Comparison of ENCODE assay signal across 35 cellular contexts in genomic region chr19:15576526-15577156, GRCh38. TPM values are rescaled to one million over a fixed set of nuclear protein-coding genes. Genes with fewer than 3 reads are reported as not detected.
"Had no signal": no experiment of that assay in that cellular context is flagged by ENCODE, and none has a peak within 500 bp of the region (broad histone marks: within the 10 kb centered on the region; RNA-seq: fewer than 3 reads in every experiment).

No MANE protein-coding gene starts in this region.

- H3K4me3 ChIP-seq: SJCRH30, SK-N-MC had no signal

- H3K4me1 Mint-ChIP-seq: activated CD4-positive, alpha-beta T cell treated with anti-CD3 and anti-CD28 coated beads, Interleukin-2, amount 10 ng/mL, durations not matched to agents 24 days and 14 days; activated naive CD4-positive, alpha-beta T cell treated with anti-CD3 and anti-CD28 coated beads, Interleukin-2, amount 50 U/mL, for 24 hours; activated naive CD8-positive, alpha-beta T cell treated with anti-CD3 and anti-CD28 coated beads, Interleukin-2, amount 10 ng/mL, durations not matched to agents 7 days and 5 days; brain had no signal

- H3K9me3 ChIP-seq: SJCRH30 had no signal

- H3K4me1 ChIP-seq: SJCRH30 had no signal

- H3K9ac ChIP-seq: KMS-11 had no signal

- DNase-seq: activated CD4-positive, alpha-beta T cell treated with anti-CD3 and anti-CD28 coated beads, Interleukin-2, amount 10 ng/mL, durations not matched to agents 24 days and 14 days; activated CD4-positive, alpha-beta T cell treated with anti-CD3 and anti-CD28 coated beads, Interleukin-2, amount 50 U/mL, for 4 hours; activated CD4-positive, CD25-positive, alpha-beta regulatory T cell; activated CD8-positive, alpha-beta T cell treated with anti-CD3 and anti-CD28 coated beads for 36 hours; activated naive CD4-positive, alpha-beta T cell; activated naive CD8-positive, alpha-beta T cell treated with anti-CD3 and anti-CD28 coated beads, Interleukin-2, amount 10 ng/mL, durations not matched to agents 7 days and 5 days; activated T-cell treated with anti-CD3 and anti-CD28 coated beads, Interleukin-2, amount 50 U/mL, for 4 hours; amygdala; central memory CD4-positive, alpha-beta T cell; MM.1S; MV-4-11; NCI-H1092; NCI-H1436 treated with DMSO at 0.1 percent for 48 hours; NCI-H1694 treated with DMSO at 0.1 percent for 48 hours; NCI-H2029; NCI-H345; NCI-H524 treated with DMSO at 0.1 percent for 48 hours; SHP77; SJCRH30; T1000; WERI-Rb-1 had no signal

- H3K36me3 ChIP-seq: SJCRH30, WERI-Rb-1 had no signal

- H3K4me2 ChIP-seq: KMS-11 had no signal

- H3K4me3 Mint-ChIP-seq: activated CD4-positive, alpha-beta T cell treated with anti-CD3 and anti-CD28 coated beads, Interleukin-2, amount 10 ng/mL, durations not matched to agents 24 days and 14 days; activated CD8-positive, alpha-beta T cell treated with anti-CD3 and anti-CD28 coated beads for 36 hours; activated naive CD4-positive, alpha-beta T cell treated with anti-CD3 and anti-CD28 coated beads, Interleukin-2, amount 50 U/mL, for 24 hours; activated naive CD8-positive, alpha-beta T cell treated with anti-CD3 and anti-CD28 coated beads, Interleukin-2, amount 10 ng/mL, durations not matched to agents 7 days and 5 days; activated T-cell treated with anti-CD3 and anti-CD28 coated beads, Interleukin-2, amount 50 U/mL, for 4 hours; activated T-helper 1 cell treated with anti-CD3 and anti-CD28 coated beads, Interleukin-12 subunit alpha, Interleukin-12 subunit beta, Interleukin-2, Interleukin-4 antibody, amounts not matched to agents 30 ng/mL and 10 ng/mL and 1 ng/mL, durations not matched to agents 14 hours and 24 hours and 36 hours; brain had no signal

- ATAC-seq: activated CD8-positive, alpha-beta T cell treated with anti-CD3 and anti-CD28 coated beads for 36 hours; activated T-cell treated with anti-CD3 and anti-CD28 coated beads, Interleukin-2, amount 50 U/mL, for 4 hours; Panc1 had no signal

- H3K27ac ChIP-seq: KMS-11, SJCRH30, SK-N-MC, WERI-Rb-1 had no signal

- H3K27ac Mint-ChIP-seq: activated CD4-positive, alpha-beta T cell treated with anti-CD3 and anti-CD28 coated beads, Interleukin-2, amount 10 ng/mL, durations not matched to agents 24 days and 14 days; activated CD8-positive, alpha-beta T cell treated with anti-CD3 and anti-CD28 coated beads for 36 hours; activated naive CD4-positive, alpha-beta T cell treated with anti-CD3 and anti-CD28 coated beads, Interleukin-2, amount 50 U/mL, for 24 hours; activated naive CD8-positive, alpha-beta T cell treated with anti-CD3 and anti-CD28 coated beads, Interleukin-2, amount 10 ng/mL, durations not matched to agents 7 days and 5 days; activated T-helper 1 cell treated with anti-CD3 and anti-CD28 coated beads, Interleukin-12 subunit alpha, Interleukin-12 subunit beta, Interleukin-2, Interleukin-4 antibody, amounts not matched to agents 30 ng/mL and 10 ng/mL and 1 ng/mL, durations not matched to agents 14 hours and 24 hours and 36 hours; brain had no signal

- H3K36me3 Mint-ChIP-seq: activated naive CD4-positive, alpha-beta T cell treated with anti-CD3 and anti-CD28 coated beads, Interleukin-2, amount 50 U/mL, for 24 hours; activated naive CD8-positive, alpha-beta T cell treated with anti-CD3 and anti-CD28 coated beads, Interleukin-2, amount 10 ng/mL, durations not matched to agents 7 days and 5 days; brain had no signal

- H3K9me3 Mint-ChIP-seq: activated CD4-positive, alpha-beta T cell treated with anti-CD3 and anti-CD28 coated beads, Interleukin-2, amount 10 ng/mL, durations not matched to agents 24 days and 14 days; activated CD8-positive, alpha-beta T cell treated with anti-CD3 and anti-CD28 coated beads for 36 hours; activated naive CD4-positive, alpha-beta T cell treated with anti-CD3 and anti-CD28 coated beads, Interleukin-2, amount 50 U/mL, for 24 hours; activated naive CD8-positive, alpha-beta T cell treated with anti-CD3 and anti-CD28 coated beads, Interleukin-2, amount 10 ng/mL, durations not matched to agents 7 days and 5 days; activated T-cell treated with anti-CD3 and anti-CD28 coated beads, Interleukin-2, amount 50 U/mL, for 4 hours; activated T-helper 1 cell treated with anti-CD3 and anti-CD28 coated beads, Interleukin-12 subunit alpha, Interleukin-12 subunit beta, Interleukin-2, Interleukin-4 antibody, amounts not matched to agents 30 ng/mL and 10 ng/mL and 1 ng/mL, durations not matched to agents 14 hours and 24 hours and 36 hours had no signal

RNA-seq across cellular contexts. Expression of gene CYP4F8, which starts 38.4 kb away (rescaled TPM):
- total RNA-seq: activated CD4-positive, alpha-beta T cell treated with anti-CD3 and anti-CD28 coated beads, Interleukin-2, amount 10 ng/mL, durations not matched to agents 24 days and 14 days; activated CD8-positive, alpha-beta T cell treated with anti-CD3 and anti-CD28 coated beads for 36 hours; activated naive CD8-positive, alpha-beta T cell treated with anti-CD3 and anti-CD28 coated beads, Interleukin-2, amount 10 ng/mL, durations not matched to agents 7 days and 5 days; activated T-cell treated with anti-CD3 and anti-CD28 coated beads, Interleukin-2, amount 50 U/mL, for 4 hours; activated T-helper 1 cell treated with anti-CD3 and anti-CD28 coated beads, Interleukin-12 subunit alpha, Interleukin-12 subunit beta, Interleukin-2, Interleukin-4 antibody, amounts not matched to agents 30 ng/mL and 10 ng/mL and 1 ng/mL, durations not matched to agents 14 hours and 24 hours and 36 hours; bronchial epithelial cell; cerebellum; LHCN-M2; NCI-H460; RPMI7951; SJCRH30; T-helper 1 cell treated with Interleukin-12 subunit alpha and Interleukin-12 subunit beta and Interleukin-4 antibody, amounts not matched to agents 30 ng/mL and 1 ng/mL, for 36 hours; T-helper 2 cell treated with Interferon-gamma antibody and Interleukin-4, amounts not matched to agents 100 ng/mL and 5 ng/mL, for 36 hours had no signal
- polyA plus RNA-seq: adipose tissue had no signal
